Comparison of ENCODE assay signal across 20 cellular contexts in genomic region chr4:84151574-84151973, GRCh38.
A peak's percentile ranks its signal among the peaks of the same experiment; 100 is the strongest.
DNase-seq lines count a peak whose midpoint lies in the region; ATAC-seq, FAIRE-seq and TF ChIP-seq lines count a peak whose summit lies in the region.
"Had no signal": no experiment of that assay in that cellular context is flagged by ENCODE, and none has a peak within 500 bp of the region (broad histone marks: within the 10 kb centered on the region; RNA-seq: fewer than 3 reads in every experiment).

No MANE protein-coding gene starts in this region.

- H3K4me2 ChIP-seq in HepG2 (ENCODE audit: low read depth, low read length) (no peak overlapping the region), SK-N-SH (no peak overlapping the region)
- H3K4me2 ChIP-seq: KMS-11 had no signal

- H3K9me2 ChIP-seq in SK-N-SH = no peaks in the 10 kb centered on the region

- H3K9me3 ChIP-seq in HepG2 (ENCODE audit: low read length) (no peaks in the 10 kb centered on the region), right lobe of liver (no peaks in the 10 kb centered on the region), SK-N-SH (no peaks in the 10 kb centered on the region)
- H3K9me3 ChIP-seq in naive thymus-derived CD4-positive, alpha-beta T cell (ENCODE audit: control insufficient read depth in 2 of 3, low read length in 3 of 3) = no peaks in the 10 kb centered on the region
- H3K9me3 ChIP-seq: HAP-1, sigmoid colon had no signal

- no peak overlapping the region for H3K4me3 Mint-ChIP-seq in naive thymus-derived CD4-positive, alpha-beta T cell
- H3K4me3 Mint-ChIP-seq: activated T-helper 1 cell treated with anti-CD3 and anti-CD28 coated beads, Interleukin-12 subunit alpha, Interleukin-12 subunit beta, Interleukin-2, Interleukin-4 antibody, amounts not matched to agents 30 ng/mL and 10 ng/mL and 1 ng/mL, durations not matched to agents 14 hours and 24 hours and 36 hours; CD8-positive, alpha-beta memory T cell; T-helper 17 cell had no signal

- H3F3A ChIP-seq in SK-N-SH (replicated peaks; ENCODE audit: insufficient read depth) = no peaks in the 10 kb centered on the region

- H3K4me1 ChIP-seq in HepG2 (ENCODE audit: insufficient read depth, low read length) (no peaks in the 10 kb centered on the region), right lobe of liver (no peaks in the 10 kb centered on the region), SK-N-SH (ENCODE audit: control insufficient read depth in 1 of 2, insufficient read depth in 2 of 2, low read depth in 1 of 2, low read length in 1 of 2) (no peaks in the 10 kb centered on the region)
- no peaks in the 10 kb centered on the region for H3K4me1 ChIP-seq in naive thymus-derived CD4-positive, alpha-beta T cell (ENCODE audit: control insufficient read depth in 2 of 2, insufficient read depth in 2 of 2, low read length in 2 of 2)
- H3K4me1 ChIP-seq: HAP-1, sigmoid colon had no signal

- H2AFZ ChIP-seq in HepG2 (ENCODE audit: low read length) (no peak overlapping the region), SK-N-SH (ENCODE audit: low read depth) (no peak overlapping the region)

- H4K20me1 ChIP-seq in HepG2 (ENCODE audit: insufficient read depth, low read length) (no peaks in the 10 kb centered on the region), SK-N-SH (ENCODE audit: insufficient read depth) (no peaks in the 10 kb centered on the region)

- H3K79me2 ChIP-seq in HepG2 (ENCODE audit: insufficient read depth, low read length) (no peaks in the 10 kb centered on the region), SK-N-SH (ENCODE audit: insufficient read depth) (no peaks in the 10 kb centered on the region)

- peaks cover 0 to 3% (median 0%) of the 10 kb centered on the region in 11 donors for H3K9me3 Mint-ChIP-seq in naive thymus-derived CD4-positive, alpha-beta T cell
- H3K9me3 Mint-ChIP-seq: activated T-helper 1 cell treated with anti-CD3 and anti-CD28 coated beads, Interleukin-12 subunit alpha, Interleukin-12 subunit beta, Interleukin-2, Interleukin-4 antibody, amounts not matched to agents 30 ng/mL and 10 ng/mL and 1 ng/mL, durations not matched to agents 14 hours and 24 hours and 36 hours had no signal

- H3K4me3 ChIP-seq in HepG2 (replicated peaks in 1 of 3; ENCODE audit: insufficient read depth in 1 of 3, low read depth in 2 of 3, low read length in 3 of 3) (no peak overlapping the region), right lobe of liver (no peak overlapping the region), NB4 (ENCODE audit: low read depth, low read length) (no peak overlapping the region), SK-N-SH (ENCODE audit: low read depth in 2 of 2, low read length in 1 of 2) (no peak overlapping the region)
- no peak overlapping the region for H3K4me3 ChIP-seq in naive thymus-derived CD4-positive, alpha-beta T cell (ENCODE audit: low read length)
- H3K4me3 ChIP-seq: cardiac muscle cell, HAP-1, sigmoid colon had no signal

- ATAC-seq in HepG2 = peak; percentile 72
- no peak for ATAC-seq in right lobe of liver
- ATAC-seq in naive thymus-derived CD4-positive, alpha-beta T cell = no peak
- ATAC-seq in left lobe of liver = no peak
- ATAC-seq: esophagus mucosa, left ventricle myocardium superior, T-helper 17 cell had no signal

- no peak for FAIRE-seq in HepG2 (lab: Jason Lieb, UNC)

- intact Hi-C loops in HepG2 (cut with micrococcal nuclease; ENCODE audit: unreplicated experiment) = no loop called here
- intact Hi-C loops in right lobe of liver (cut with DNase I) = no loop called here
- intact Hi-C loops in naive thymus-derived CD4-positive, alpha-beta T cell (cut with micrococcal nuclease) = no loop called here

- TF ChIP-seq RAD21 in HepG2 (CRISPR knock-in tag; IDR thresholded peaks at IDR 0.05) (no peak), SK-N-SH (IDR thresholded peaks at IDR 0.05; ENCODE audit: low read length) (no peak)

- no peak overlapping the region for H3K27ac ChIP-seq in HepG2 (ENCODE audit: extremely low read length, insufficient read depth, low read length)
- no peak overlapping the region for H3K27ac ChIP-seq in right lobe of liver
- H3K27ac ChIP-seq in SK-N-SH (ENCODE audit: low read depth in 2 of 2, low read length in 1 of 2) = no peak overlapping the region
- H3K27ac ChIP-seq in naive thymus-derived CD4-positive, alpha-beta T cell (ENCODE audit: low read depth, low read length) = no peak overlapping the region
- H3K27ac ChIP-seq: cardiac muscle cell, KMS-11, sigmoid colon had no signal

- in situ Hi-C loops in HepG2 (cut with HindIII; ENCODE audit: extremely low pct_ligation_motif_present, low pct_unique_long_range_greater_than_20kb) = no loop called here

- TF ChIP-seq EP300 in HepG2 (IDR thresholded peaks at IDR 0.05; ENCODE audit: low read depth in 2 of 2, low read length in 2 of 2) = no peak
- no peak for TF ChIP-seq EP300 in HepG2 (CRISPR knock-in tag; IDR thresholded peaks at IDR 0.05; ENCODE audit: borderline replicate concordance)
- no peak for TF ChIP-seq EP300 in SK-N-SH (IDR thresholded peaks at IDR 0.05; ENCODE audit: borderline replicate concordance in 1 of 2, low read depth in 1 of 2, low read length in 1 of 2)

- H3K9ac ChIP-seq in HepG2 (ENCODE audit: insufficient read depth, low read depth, low read length) (no peak overlapping the region), SK-N-SH (no peak overlapping the region)
- H3K9ac ChIP-seq: KMS-11 had no signal

- TF ChIP-seq POLR2A in HepG2 (IDR thresholded peaks at IDR 0.05; ENCODE audit: insufficient read depth in 1 of 2, low read depth in 2 of 2, low read length in 2 of 2) (no peak), right lobe of liver (IDR thresholded peaks at IDR 0.05) (no peak), NB4 (IDR thresholded peaks at IDR 0.05; ENCODE audit: extremely low read depth, insufficient read length) (no peak)

- POLR2A ChIA-PET in HepG2 (lab: Yijun Ruan, JAX) (no interaction called here), SK-N-SH (lab: Yijun Ruan, JAX) (no interaction called here)
- POLR2A ChIA-PET in naive thymus-derived CD4-positive, alpha-beta T cell (lab: Charles Lee) = no interaction called here

- H3K36me3 ChIP-seq in HepG2 (replicated peaks in 1 of 2; ENCODE audit: control insufficient read depth in 1 of 2, insufficient read depth in 2 of 2, low read length in 2 of 2) (no peaks in the 10 kb centered on the region), right lobe of liver (no peaks in the 10 kb centered on the region), SK-N-SH (replicated peaks in 1 of 2; ENCODE audit: control insufficient read depth in 1 of 2, insufficient read depth in 2 of 2, low read length in 1 of 2) (no peaks in the 10 kb centered on the region)
- H3K36me3 ChIP-seq in naive thymus-derived CD4-positive, alpha-beta T cell (ENCODE audit: control insufficient read depth in 2 of 3, insufficient read depth in 3 of 3, low read length in 3 of 3) = no peaks in the 10 kb centered on the region
- H3K36me3 ChIP-seq: cardiac muscle cell, HAP-1, sigmoid colon had no signal

- CTCF ChIA-PET in HepG2 (lab: Yijun Ruan, JAX; ENCODE audit: low intra/inter-chr PET ratio, low total read pairs) (no interaction called here), SK-N-SH (lab: Yijun Ruan, JAX) (no interaction called here)
- CTCF ChIA-PET in naive thymus-derived CD4-positive, alpha-beta T cell (lab: Charles Lee) = no interaction called here

- no TSS peak for BruUV-seq in HepG2 (replicated peaks; lab: Mats Ljungman, UMichigan)

- DNase-seq in HepG2 (ENCODE audit: low spot score) = no peak
- no peak for DNase-seq in right lobe of liver
- peak; percentile 1 for DNase-seq in NB4 (ENCODE audit: low read depth)
- peak; percentile 13 for DNase-seq in SHP77 treated with DMSO at 0.1 percent for 48 hours (lab: John Stamatoyannopoulos, UW)
- DNase-seq in SK-N-SH = no peak
- DNase-seq in stimulated activated CD4-positive, alpha-beta T cell treated with anti-CD3 and anti-CD28 coated beads, Interleukin-4, amount 100 ng/mL, for 24 hours = no peak
- no peak for DNase-seq in naive thymus-derived CD4-positive, alpha-beta T cell
- no peak for DNase-seq in left lobe of liver (ENCODE audit: low spot score)
- DNase-seq: CD8-positive, alpha-beta memory T cell; left ventricle myocardium superior; NCI-H2029; NCI-H526 treated with DMSO at 0.1 percent for 48 hours; sigmoid colon; substantia nigra; T-helper 17 cell had no signal

- 0% methylated on average over 2 of the region's 2 CpGs for WGBS in HepG2 (ENCODE audit: low lambda C conversion rate)
- WGBS in right lobe of liver (ENCODE audit: insufficient coverage, low coverage, low lambda C conversion rate, missing lambda C conversion rate) = 81% methylated on average over 2 of the region's 2 CpGs
- WGBS in SK-N-SH (ENCODE audit: low lambda C conversion rate) = 0% methylated on average over 2 of the region's 2 CpGs

- no peak overlapping the region for H3K27ac Mint-ChIP-seq in naive thymus-derived CD4-positive, alpha-beta T cell
- H3K27ac Mint-ChIP-seq: activated T-helper 1 cell treated with anti-CD3 and anti-CD28 coated beads, Interleukin-12 subunit alpha, Interleukin-12 subunit beta, Interleukin-2, Interleukin-4 antibody, amounts not matched to agents 30 ng/mL and 10 ng/mL and 1 ng/mL, durations not matched to agents 14 hours and 24 hours and 36 hours; CD8-positive, alpha-beta memory T cell; T-helper 17 cell had no signal

- H3K4me1 Mint-ChIP-seq in naive thymus-derived CD4-positive, alpha-beta T cell = peaks cover 0 to 4% (median 2%) of the 10 kb centered on the region in 7 donors

- H3K36me3 Mint-ChIP-seq in naive thymus-derived CD4-positive, alpha-beta T cell = no peaks in the 10 kb centered on the region
- H3K36me3 Mint-ChIP-seq: CD8-positive, alpha-beta memory T cell had no signal

- peaks cover 0 to 4% (median 0%) of the 10 kb centered on the region in 5 donors for H3K27me3 Mint-ChIP-seq in naive thymus-derived CD4-positive, alpha-beta T cell
- H3K27me3 Mint-ChIP-seq: CD8-positive, alpha-beta memory T cell had no signal

- H3K27me3 ChIP-seq in HepG2 (ENCODE audit: control insufficient read depth in 1 of 2, insufficient read depth in 2 of 2, low read length in 2 of 2) (no peaks in the 10 kb centered on the region), right lobe of liver (no peaks in the 10 kb centered on the region), SK-N-SH (ENCODE audit: insufficient read depth) (no peaks in the 10 kb centered on the region; the same call in 1 of the 2 replicates)
- no peaks in the 10 kb centered on the region for H3K27me3 ChIP-seq in naive thymus-derived CD4-positive, alpha-beta T cell (ENCODE audit: control insufficient read depth in 2 of 2, insufficient read depth in 2 of 2, low read length in 2 of 2)
- H3K27me3 ChIP-seq: cardiac muscle cell, sigmoid colon had no signal

- TF ChIP-seq CTCF in HepG2 (CRISPR knock-in tag; IDR thresholded peaks at IDR 0.05) = peak; percentile 37
- no peak for TF ChIP-seq CTCF in right lobe of liver (IDR thresholded peaks at IDR 0.05)
- TF ChIP-seq CTCF in NB4 (IDR thresholded peaks at IDR 0.05; ENCODE audit: low read depth, low read length) = no peak
- TF ChIP-seq CTCF in SK-N-SH (IDR thresholded peaks at IDR 0.05) = no peak; the same call in 1 of the 2 replicates

TF ChIP-seq in HepG2, 621 proteins besides CTCF, POLR2A, EP300 and RAD21:
- TF ChIP-seq DMAP1 (CRISPR knock-in tag; IDR thresholded peaks at IDR 0.05) = no peak

TF ChIP-seq in SK-N-SH, 30 proteins besides CTCF, POLR2A, EP300 and RAD21 (continues in another document):
- TF ChIP-seq SIN3A (IDR thresholded peaks at IDR 0.05; ENCODE audit: borderline replicate concordance, low read depth, low read length) (no peak), JUND (IDR thresholded peaks at IDR 0.05) (no peak), RFX5 (IDR thresholded peaks at IDR 0.05; ENCODE audit: low read length) (no peak)

Comparison
In these comparisons a context has a peak if more than half of its experiments do, and no peak if none do; other contexts are left out.
1. DNase-seq: peak in NB4 (single experiment) and SHP77 treated with DMSO at 0.1 percent for 48 hours (single experiment); none in HepG2 (single experiment), right lobe of liver (0 of 3), SK-N-SH (single experiment), stimulated activated CD4-positive, alpha-beta T cell treated with anti-CD3 and anti-CD28 coated beads, Interleukin-4, amount 100 ng/mL, for 24 hours (single experiment), naive thymus-derived CD4-positive, alpha-beta T cell (0 of 9) and left lobe of liver (single experiment).
2. Of the 25 proteins assayed by ChIP-seq in both HepG2 and SK-N-SH: peak only in HepG2: CTCF; only in SK-N-SH: none; in both: none; in neither: 24.